ENCODE assay signal across 1 cellular context in genomic region chr18:31632356-31632755, GRCh38.
A peak's percentile ranks its signal among the peaks of the same experiment; 100 is the strongest.
TF ChIP-seq lines count a peak whose summit lies in the region.

No MANE protein-coding gene starts in this region.

TF ChIP-seq in GM12878, 131 proteins besides CTCF, POLR2A, EP300 and RAD21:
- TF ChIP-seq BCL11A (IDR thresholded peaks at IDR 0.05; ENCODE audit: low read depth, low read length) (no peak), FOXK2 (IDR thresholded peaks at IDR 0.05) (no peak), JUNB (IDR thresholded peaks at IDR 0.05) (peak; percentile 24; the same call in 1 of the 2 replicates), SPI1 (IDR thresholded peaks at IDR 0.05; ENCODE audit: borderline replicate concordance, insufficient read depth, low read depth, low read length) (peak; percentile 51; the same call in 1 of the 2 replicates), ATF7 (IDR thresholded peaks at IDR 0.05; ENCODE audit: low read depth) (no peak), ZNF592 (IDR thresholded peaks at IDR 0.05) (no peak)
TF ChIP-seq in GM12878: peak in this region for 2.
